In genomic region chr17:18087610-18088491, GRCh38 we compare ENCODE assay signal across 8 cellular contexts. TPM values are rescaled to one million over a fixed set of nuclear protein-coding genes. Genes with fewer than 3 reads are reported as not detected.
A peak's percentile ranks its signal among the peaks of the same experiment; 100 is the strongest.
DNase-seq lines count a peak whose midpoint lies in the region; ATAC-seq and TF ChIP-seq lines count a peak whose summit lies in the region.

DRG2 (plus strand) TSS chr17:18087948; CDS start chr17:18088024, 76 bp downstream.

- H3K27me3 Mint-ChIP-seq in central memory CD8-positive, alpha-beta T cell = no peaks in the 10 kb centered on the region

- peak within 1 kb of the TSS; percentile 98 for H3K4me3 ChIP-seq in AG04450 (ENCODE audit: low read depth, low read length)

- H3K4me3 Mint-ChIP-seq in central memory CD8-positive, alpha-beta T cell = peak within 1 kb of the TSS; percentile 96

- CTCF ChIA-PET in AG04450 (lab: Charles Lee) = no interaction called here

- POLR2A ChIA-PET in AG04450 (lab: Yijun Ruan, JAX) = interaction anchor here (0.6 kb wide), 2 partner anchors 96 to 705 kb away, joined by 3 to 6 read pairs; partner anchors contain the start of gene ALKBH5

- H3K36me3 Mint-ChIP-seq in central memory CD8-positive, alpha-beta T cell (ENCODE audit: insufficient read depth) = peaks cover 15% of the 10 kb centered on the region

- ATAC-seq in GM18909 (IDR thresholded peaks at IDR 0.05; ENCODE audit: poor library complexity, unreplicated experiment) (peak; percentile 85), HG03159 (IDR thresholded peaks at IDR 0.05; ENCODE audit: unreplicated experiment) (peak; percentile 80)
- ATAC-seq in activated CD4-positive, CD25-positive, alpha-beta regulatory T cell treated with anti-CD3 and anti-CD28 coated beads, Interleukin-2, amount 50 U/mL, for 24 hours = peak; percentile 94 to 95
- peak; percentile 88 for ATAC-seq in central memory CD8-positive, alpha-beta T cell (replicated peaks; ENCODE audit: extremely low read depth, poor library complexity, severe bottlenecking)

- H3K27ac Mint-ChIP-seq in central memory CD8-positive, alpha-beta T cell (ENCODE audit: low read depth) = peak within 1 kb of the TSS; percentile 99

- peak; percentile 76 for DNase-seq in AG04450 (ENCODE audit: low read depth, low spot score)
- DNase-seq in NCI-H345 treated with DMSO at 0.1 percent for 48 hours (lab: John Stamatoyannopoulos, UW; ENCODE audit: unreplicated experiment) = peak; percentile 41
- DNase-seq in central memory CD8-positive, alpha-beta T cell (ENCODE audit: low spot score in 2 of 2) = peak; percentile 84 to 91
- peak; percentile 99 for DNase-seq in islet precursor cell
- DNase-seq in stimulated activated CD4-positive, alpha-beta T cell treated with anti-CD3 and anti-CD28 coated beads, Interleukin-12 subunit alpha, Interleukin-12 subunit beta, amount 100 ng/mL, for 4 hours = peak; percentile 90

- no peaks in the 10 kb centered on the region for H3K27me3 ChIP-seq in AG04450 (ENCODE audit: control insufficient read depth, insufficient read depth, low read length)

- TF ChIP-seq CTCF in AG04450 (IDR thresholded peaks at IDR 0.05; ENCODE audit: low read depth, low read length) = no peak

- H3K9me3 Mint-ChIP-seq in central memory CD8-positive, alpha-beta T cell = no peaks in the 10 kb centered on the region

- H3K4me1 Mint-ChIP-seq in central memory CD8-positive, alpha-beta T cell = peaks cover 37% of the 10 kb centered on the region

- peak within 1 kb of the TSS; percentile 39 for H3K27ac ChIP-seq in AG04450 (ENCODE audit: low read depth, low read length)

- H3K9me3 ChIP-seq in AG04450 (ENCODE audit: control insufficient read depth, insufficient read depth, low read length) = no peaks in the 10 kb centered on the region

RNA-seq across cellular contexts. Expression of gene DRG2, which starts in this region (rescaled TPM):
- 31.5 and 36.0 TPM in 2 replicates for polyA plus RNA-seq in AG04450 (2011; rRNA removed)
- polyA minus RNA-seq in AG04450 (2011; rRNA and poly(A)+ RNA removed) = 42.5 and 44.7 TPM in 2 replicates

Comparison
In these comparisons a context has a peak if more than half of its experiments do, and no peak if none do; other contexts are left out.
1. Peak in every context shown above with its lines: DNase-seq, ATAC-seq, H3K4me3 ChIP-seq and H3K27ac ChIP-seq.
2. DNase-seq: peak in every context shown above with its lines; median percentile 99 in islet precursor cell; 90 in stimulated activated CD4-positive, alpha-beta T cell treated with anti-CD3 and anti-CD28 coated beads, Interleukin-12 subunit alpha, Interleukin-12 subunit beta, amount 100 ng/mL, for 4 hours; 88 in central memory CD8-positive, alpha-beta T cell; 76 in AG04450; 41 in NCI-H345 treated with DMSO at 0.1 percent for 48 hours.